In genomic region chr5:119897537-119898370, GRCh38 we compare ENCODE assay signal across 22 cellular contexts.
DNase-seq lines count a peak whose midpoint lies in the region; ATAC-seq and TF ChIP-seq lines count a peak whose summit lies in the region.
"Had no signal": no experiment of that assay in that cellular context is flagged by ENCODE, and none has a peak within 500 bp of the region (broad histone marks: within the 10 kb centered on the region; RNA-seq: fewer than 3 reads in every experiment).

No MANE protein-coding gene starts in this region.

- no peak overlapping the region for H2AFZ ChIP-seq in GM23248
- H2AFZ ChIP-seq: PC-9 had no signal

- no peaks in the 10 kb centered on the region for H3F3A ChIP-seq in GM23248 (ENCODE audit: insufficient read depth)

- TF ChIP-seq CTCF in mucosa of descending colon (IDR thresholded peaks at IDR 0.05) (no peak), glutamatergic neuron (IDR thresholded peaks at IDR 0.05; ENCODE audit: partially characterized antibody, unreplicated experiment) (no peak)

- H3K4me1 ChIP-seq in GM23248 (ENCODE audit: insufficient read depth) (no peaks in the 10 kb centered on the region), mucosa of descending colon (ENCODE audit: low read depth) (peaks cover 3% of the 10 kb centered on the region)
- H3K4me1 ChIP-seq: A549 had no signal

- no peaks in the 10 kb centered on the region for H3K4me1 Mint-ChIP-seq in glutamatergic neuron (ENCODE audit: low read depth, unreplicated experiment)
- H3K4me1 Mint-ChIP-seq: CD4-positive, CD25-positive, alpha-beta regulatory T cell; H9 had no signal

- H3K4me3 Mint-ChIP-seq in glutamatergic neuron (ENCODE audit: unreplicated experiment) = no peak overlapping the region
- H3K4me3 Mint-ChIP-seq: CD4-positive, CD25-positive, alpha-beta regulatory T cell; H9 had no signal

- H3K36me3 ChIP-seq in GM23248 (ENCODE audit: low read depth) (no peaks in the 10 kb centered on the region), mucosa of descending colon (ENCODE audit: low read depth) (no peaks in the 10 kb centered on the region)

- no peaks in the 10 kb centered on the region for H3K27me3 Mint-ChIP-seq in glutamatergic neuron (ENCODE audit: unreplicated experiment)
- H3K27me3 Mint-ChIP-seq: CD4-positive, CD25-positive, alpha-beta regulatory T cell had no signal

- DNase-seq in GM23248 = peak; percentile 39
- DNase-seq in NCI-H69 (lab: John Stamatoyannopoulos, UW) = peak; percentile 23
- peak; percentile 57 for DNase-seq in fibroblast of gingiva (ENCODE audit: low read depth)
- DNase-seq in mucosa of descending colon = no peak
- DNase-seq in glutamatergic neuron = no peak
- DNase-seq in Right ventricle myocardium inferior (ENCODE audit: missing footprints) = no peak
- DNase-seq in DMS53 (lab: John Stamatoyannopoulos, UW) = no peak
- DNase-seq in NCI-H345 (lab: John Stamatoyannopoulos, UW) = no peak
- DNase-seq: CD4-positive, CD25-positive, alpha-beta regulatory T cell; DMS79; H9; NCI-H1092; NCI-H1436 treated with DMSO at 0.1 percent for 48 hours; NCI-H1930; NCI-H2227 treated with DMSO at 0.1 percent for 48 hours; NCI-H524; PC-9 had no signal

- no peaks in the 10 kb centered on the region for H3K36me3 Mint-ChIP-seq in glutamatergic neuron (ENCODE audit: unreplicated experiment)
- H3K36me3 Mint-ChIP-seq: CD4-positive, CD25-positive, alpha-beta regulatory T cell had no signal

- in situ Hi-C loops in GM23248 (cut with MboI) = no loop called here

- WGBS in GM23248 (ENCODE audit: low coverage in 1 of 2, low lambda C conversion rate in 2 of 2, missing lambda C conversion rate in 2 of 2), 2 experiments = 47 to 49% methylated on average over 6 of the region's 6 CpGs

- no peaks in the 10 kb centered on the region for H3K9me2 ChIP-seq in GM23248 (ENCODE audit: insufficient read depth)

- no peaks in the 10 kb centered on the region for H3K9me3 Mint-ChIP-seq in glutamatergic neuron (ENCODE audit: unreplicated experiment)
- H3K9me3 Mint-ChIP-seq: H9 had no signal

- H3K9me3 ChIP-seq in GM23248 (ENCODE audit: low read depth) (no peaks in the 10 kb centered on the region), mucosa of descending colon (no peaks in the 10 kb centered on the region)
- H3K9me3 ChIP-seq: A549 had no signal

- no peak overlapping the region for H3K27ac ChIP-seq in GM23248
- H3K27ac ChIP-seq: A549, HL-60, PC-9 had no signal

- ATAC-seq in mucosa of descending colon = peak; percentile 61
- ATAC-seq in Right ventricle myocardium inferior = no peak
- ATAC-seq: A549, HepG2, K562, SK-N-SH treated with all-trans-retinoic acid at 6 μM for 48 hours had no signal

- no peak overlapping the region for H3K9ac ChIP-seq in GM23248

- no peak overlapping the region for H3K27ac Mint-ChIP-seq in glutamatergic neuron (ENCODE audit: unreplicated experiment)
- H3K27ac Mint-ChIP-seq: H9 had no signal

- intact Hi-C loops in mucosa of descending colon (cut with DNase I, micrococcal nuclease) = no loop called here
- intact Hi-C loops in Right ventricle myocardium inferior (cut with DNase I) = no loop called here

- H3K27me3 ChIP-seq in GM23248 (replicated peaks; ENCODE audit: insufficient read depth) = no peaks in the 10 kb centered on the region

- no peaks in the 10 kb centered on the region for H4K20me1 ChIP-seq in GM23248 (ENCODE audit: insufficient read depth)

- no peak overlapping the region for H3K4me3 ChIP-seq in GM23248
- no peak overlapping the region for H3K4me3 ChIP-seq in mucosa of descending colon
- H3K4me3 ChIP-seq: A549, K562, PC-9 had no signal

- no peak overlapping the region for H3K4me2 ChIP-seq in GM23248 (ENCODE audit: unreplicated experiment)
- H3K4me2 ChIP-seq: A549, PC-9 had no signal

- H3K79me2 ChIP-seq in GM23248 (ENCODE audit: insufficient read depth) = no peaks in the 10 kb centered on the region

Comparison
In these comparisons a context has a peak if more than half of its experiments do, and no peak if none do; other contexts are left out.
1. DNase-seq: peak in GM23248 (single experiment), NCI-H69 (single experiment) and fibroblast of gingiva (single experiment); none in mucosa of descending colon (0 of 3), glutamatergic neuron (single experiment), Right ventricle myocardium inferior (single experiment), DMS53 (single experiment) and NCI-H345 (single experiment).